In the genomic region with DNA sequence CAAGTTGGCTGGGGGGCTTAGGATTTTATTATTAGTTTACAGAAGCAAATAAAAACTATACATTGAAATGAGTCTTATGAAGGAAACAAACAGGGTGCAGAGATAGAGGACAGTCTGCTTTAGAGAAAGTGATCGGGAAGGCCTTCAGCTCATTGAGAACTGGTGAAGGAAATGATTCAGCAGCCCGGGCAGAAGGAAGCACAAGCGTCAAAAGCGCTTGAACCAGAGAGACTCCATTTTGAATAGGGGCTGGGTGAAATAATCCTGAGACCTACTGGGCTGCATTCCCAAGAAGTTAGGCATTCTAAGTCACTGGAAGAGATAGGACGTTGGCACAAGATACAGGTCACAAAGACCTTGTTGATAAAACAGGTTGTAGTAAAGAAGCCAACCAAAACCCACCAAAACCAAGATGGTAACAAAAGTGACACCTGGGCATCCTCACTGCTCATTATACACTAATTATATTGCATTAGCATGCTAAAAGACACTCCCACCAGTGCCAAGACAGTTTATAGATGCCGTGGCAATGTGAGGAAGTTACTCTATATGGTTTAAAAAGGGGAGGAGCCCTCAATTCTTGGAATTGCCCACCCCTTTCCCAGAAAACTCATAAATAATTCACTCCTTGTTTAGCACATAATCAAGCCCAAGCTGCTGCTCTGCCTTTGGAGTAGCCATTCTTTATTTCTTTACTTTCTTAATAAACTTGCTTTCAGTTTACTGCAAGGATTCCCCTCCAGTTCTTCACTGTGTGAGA, we compare ENCODE assay signal across 1 cellular context.
TF ChIP-seq lines count a peak whose summit lies in the region.

No MANE protein-coding gene starts in this region.

TF ChIP-seq in K562, 482 proteins besides CTCF, POLR2A, EP300 and RAD21 (continued from another document):
- TF ChIP-seq, protein P1, sequence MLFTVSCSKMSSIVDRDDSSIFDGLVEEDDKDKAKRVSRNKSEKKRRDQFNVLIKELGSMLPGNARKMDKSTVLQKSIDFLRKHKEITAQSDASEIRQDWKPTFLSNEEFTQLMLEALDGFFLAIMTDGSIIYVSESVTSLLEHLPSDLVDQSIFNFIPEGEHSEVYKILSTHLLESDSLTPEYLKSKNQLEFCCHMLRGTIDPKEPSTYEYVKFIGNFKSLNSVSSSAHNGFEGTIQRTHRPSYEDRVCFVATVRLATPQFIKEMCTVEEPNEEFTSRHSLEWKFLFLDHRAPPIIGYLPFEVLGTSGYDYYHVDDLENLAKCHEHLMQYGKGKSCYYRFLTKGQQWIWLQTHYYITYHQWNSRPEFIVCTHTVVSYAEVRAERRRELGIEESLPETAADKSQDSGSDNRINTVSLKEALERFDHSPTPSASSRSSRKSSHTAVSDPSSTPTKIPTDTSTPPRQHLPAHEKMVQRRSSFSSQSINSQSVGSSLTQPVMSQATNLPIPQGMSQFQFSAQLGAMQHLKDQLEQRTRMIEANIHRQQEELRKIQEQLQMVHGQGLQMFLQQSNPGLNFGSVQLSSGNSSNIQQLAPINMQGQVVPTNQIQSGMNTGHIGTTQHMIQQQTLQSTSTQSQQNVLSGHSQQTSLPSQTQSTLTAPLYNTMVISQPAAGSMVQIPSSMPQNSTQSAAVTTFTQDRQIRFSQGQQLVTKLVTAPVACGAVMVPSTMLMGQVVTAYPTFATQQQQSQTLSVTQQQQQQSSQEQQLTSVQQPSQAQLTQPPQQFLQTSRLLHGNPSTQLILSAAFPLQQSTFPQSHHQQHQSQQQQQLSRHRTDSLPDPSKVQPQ (CRISPR knock-in tag; IDR thresholded peaks at IDR 0.05; ENCODE audit: borderline replicate concordance) = no peak
- TF ChIP-seq KDM2B (CRISPR knock-in tag; IDR thresholded peaks at IDR 0.05) (no peak), HDAC1 (IDR thresholded peaks at IDR 0.05) (no peak), ZNF668 (CRISPR knock-in tag; IDR thresholded peaks at IDR 0.05) (peak; percentile 43; the same call in 1 of the 2 replicates), PPARD (CRISPR knock-in tag; IDR thresholded peaks at IDR 0.05) (no peak), CAMTA2 (CRISPR knock-in tag; conservative IDR thresholded peaks at IDR 0.05) (no peak), ZNF431 (CRISPR knock-in tag; IDR thresholded peaks at IDR 0.05) (no peak), ARHGAP35 (IDR thresholded peaks at IDR 0.05; ENCODE audit: partially characterized antibody) (no peak)
- TF ChIP-seq, protein P2, sequence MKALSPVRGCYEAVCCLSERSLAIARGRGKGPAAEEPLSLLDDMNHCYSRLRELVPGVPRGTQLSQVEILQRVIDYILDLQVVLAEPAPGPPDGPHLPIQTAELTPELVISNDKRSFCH (CRISPR knock-in tag; IDR thresholded peaks at IDR 0.05) = no peak
- TF ChIP-seq, protein P2 (tag; IDR thresholded peaks at IDR 0.05) = 0 out of 2 replicates have a peak, but pooled peaks have one; percentile 39
- TF ChIP-seq, protein P3, sequence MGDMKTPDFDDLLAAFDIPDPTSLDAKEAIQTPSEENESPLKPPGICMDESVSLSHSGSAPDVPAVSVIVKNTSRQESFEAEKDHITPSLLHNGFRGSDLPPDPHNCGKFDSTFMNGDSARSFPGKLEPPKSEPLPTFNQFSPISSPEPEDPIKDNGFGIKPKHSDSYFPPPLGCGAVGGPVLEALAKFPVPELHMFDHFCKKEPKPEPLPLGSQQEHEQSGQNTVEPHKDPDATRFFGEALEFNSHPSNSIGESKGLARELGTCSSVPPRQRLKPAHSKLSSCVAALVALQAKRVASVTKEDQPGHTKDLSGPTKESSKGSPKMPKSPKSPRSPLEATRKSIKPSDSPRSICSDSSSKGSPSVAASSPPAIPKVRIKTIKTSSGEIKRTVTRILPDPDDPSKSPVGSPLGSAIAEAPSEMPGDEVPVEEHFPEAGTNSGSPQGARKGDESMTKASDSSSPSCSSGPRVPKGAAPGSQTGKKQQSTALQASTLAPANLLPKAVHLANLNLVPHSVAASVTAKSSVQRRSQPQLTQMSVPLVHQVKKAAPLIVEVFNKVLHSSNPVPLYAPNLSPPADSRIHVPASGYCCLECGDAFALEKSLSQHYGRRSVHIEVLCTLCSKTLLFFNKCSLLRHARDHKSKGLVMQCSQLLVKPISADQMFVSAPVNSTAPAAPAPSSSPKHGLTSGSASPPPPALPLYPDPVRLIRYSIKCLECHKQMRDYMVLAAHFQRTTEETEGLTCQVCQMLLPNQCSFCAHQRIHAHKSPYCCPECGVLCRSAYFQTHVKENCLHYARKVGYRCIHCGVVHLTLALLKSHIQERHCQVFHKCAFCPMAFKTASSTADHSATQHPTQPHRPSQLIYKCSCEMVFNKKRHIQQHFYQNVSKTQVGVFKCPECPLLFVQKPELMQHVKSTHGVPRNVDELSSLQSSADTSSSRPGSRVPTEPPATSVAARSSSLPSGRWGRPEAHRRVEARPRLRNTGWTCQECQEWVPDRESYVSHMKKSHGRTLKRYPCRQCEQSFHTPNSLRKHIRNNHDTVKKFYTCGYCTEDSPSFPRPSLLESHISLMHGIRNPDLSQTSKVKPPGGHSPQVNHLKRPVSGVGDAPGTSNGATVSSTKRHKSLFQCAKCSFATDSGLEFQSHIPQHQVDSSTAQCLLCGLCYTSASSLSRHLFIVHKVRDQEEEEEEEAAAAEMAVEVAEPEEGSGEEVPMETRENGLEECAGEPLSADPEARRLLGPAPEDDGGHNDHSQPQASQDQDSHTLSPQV (IDR thresholded peaks at IDR 0.05) = peak; percentile 79
- TF ChIP-seq, protein P4, sequence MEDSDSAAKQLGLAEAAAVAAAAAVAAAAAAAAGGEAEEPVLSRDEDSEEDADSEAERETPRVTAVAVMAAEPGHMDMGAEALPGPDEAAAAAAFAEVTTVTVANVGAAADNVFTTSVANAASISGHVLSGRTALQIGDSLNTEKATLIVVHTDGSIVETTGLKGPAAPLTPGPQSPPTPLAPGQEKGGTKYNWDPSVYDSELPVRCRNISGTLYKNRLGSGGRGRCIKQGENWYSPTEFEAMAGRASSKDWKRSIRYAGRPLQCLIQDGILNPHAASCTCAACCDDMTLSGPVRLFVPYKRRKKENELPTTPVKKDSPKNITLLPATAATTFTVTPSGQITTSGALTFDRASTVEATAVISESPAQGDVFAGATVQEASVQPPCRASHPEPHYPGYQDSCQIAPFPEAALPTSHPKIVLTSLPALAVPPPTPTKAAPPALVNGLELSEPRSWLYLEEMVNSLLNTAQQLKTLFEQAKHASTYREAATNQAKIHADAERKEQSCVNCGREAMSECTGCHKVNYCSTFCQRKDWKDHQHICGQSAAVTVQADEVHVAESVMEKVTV (CRISPR knock-in tag; IDR thresholded peaks at IDR 0.05) = no peak
- TF ChIP-seq, protein P5, sequence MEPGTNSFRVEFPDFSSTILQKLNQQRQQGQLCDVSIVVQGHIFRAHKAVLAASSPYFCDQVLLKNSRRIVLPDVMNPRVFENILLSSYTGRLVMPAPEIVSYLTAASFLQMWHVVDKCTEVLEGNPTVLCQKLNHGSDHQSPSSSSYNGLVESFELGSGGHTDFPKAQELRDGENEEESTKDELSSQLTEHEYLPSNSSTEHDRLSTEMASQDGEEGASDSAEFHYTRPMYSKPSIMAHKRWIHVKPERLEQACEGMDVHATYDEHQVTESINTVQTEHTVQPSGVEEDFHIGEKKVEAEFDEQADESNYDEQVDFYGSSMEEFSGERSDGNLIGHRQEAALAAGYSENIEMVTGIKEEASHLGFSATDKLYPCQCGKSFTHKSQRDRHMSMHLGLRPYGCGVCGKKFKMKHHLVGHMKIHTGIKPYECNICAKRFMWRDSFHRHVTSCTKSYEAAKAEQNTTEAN (CRISPR knock-in tag; IDR thresholded peaks at IDR 0.05) = no peak
